29 cellular contexts compared by ENCODE assay signal in genomic region chr13:45496942-45497341, GRCh38.
"Had no signal": no experiment of that assay in that cellular context is flagged by ENCODE, and none has a peak within 500 bp of the region (broad histone marks: within the 10 kb centered on the region; RNA-seq: fewer than 3 reads in every experiment).

No MANE protein-coding gene starts in this region.

- DNase-seq: activated B cell treated with CpG ODN at 0.5 μM for 24 hours; activated CD4-positive, alpha-beta T cell treated with anti-CD3 and anti-CD28 coated beads for 36 hours; activated CD4-positive, alpha-beta T cell treated with anti-CD3 and anti-CD28 coated beads, Interleukin-2, amount 50 U/mL, for 4 hours; activated effector memory CD4-positive, alpha-beta T cell treated with anti-CD3 and anti-CD28 coated beads, Interleukin-2, amount 50 U/mL, for 16 hours; activated naive CD4-positive, alpha-beta T cell treated with anti-CD3 and anti-CD28 coated beads, Interleukin-2, amount 10 ng/mL, durations not matched to agents 7 days and 5 days; amniotic stem cell; caudate nucleus; endodermal cell; gastrocnemius medialis; glutamatergic neuron; hippocampal formation; left cardiac atrium; midbrain; naive thymus-derived CD8-positive, alpha-beta T cell; nucleus accumbens; pancreas; retina; stimulated activated CD4-positive, alpha-beta T cell treated with anti-CD3 and anti-CD28 coated beads, Interleukin-12 subunit alpha, Interleukin-12 subunit beta, amount 100 ng/mL, for 4 hours; stimulated activated CD4-positive, alpha-beta T cell treated with anti-CD3 and anti-CD28 coated beads, Interleukin-4, amount 100 ng/mL, for 24 hours; T-helper 2 cell; tibial artery; upper lobe of right lung had no signal

- H3K4me3 ChIP-seq: gastrocnemius medialis, pancreas, prostate gland, skin epidermis, suprapubic skin, tibial artery, upper lobe of right lung had no signal

- H3K27ac Mint-ChIP-seq: activated B cell treated with CpG ODN at 0.5 μM for 24 hours; activated CD4-positive, alpha-beta T cell treated with anti-CD3 and anti-CD28 coated beads for 36 hours; activated naive CD4-positive, alpha-beta T cell treated with anti-CD3 and anti-CD28 coated beads, Interleukin-2, amount 10 ng/mL, durations not matched to agents 7 days and 5 days; activated T-helper 1 cell treated with anti-CD3 and anti-CD28 coated beads, Interleukin-12 subunit alpha, Interleukin-12 subunit beta, Interleukin-2, Interleukin-4 antibody, amounts not matched to agents 30 ng/mL and 10 ng/mL and 1 ng/mL, durations not matched to agents 14 hours and 24 hours and 36 hours; endodermal cell; naive thymus-derived CD8-positive, alpha-beta T cell; stimulated activated effector memory CD8-positive, alpha-beta T cell treated with anti-CD3 and anti-CD28 coated beads, Interleukin-12 subunit alpha, Interleukin-12 subunit beta, amount 100 ng/mL, for 72 hours had no signal

- H3K9me3 Mint-ChIP-seq: activated B cell treated with CpG ODN at 0.5 μM for 24 hours; activated naive CD4-positive, alpha-beta T cell treated with anti-CD3 and anti-CD28 coated beads, Interleukin-2, amount 10 ng/mL, durations not matched to agents 7 days and 5 days; activated T-helper 1 cell treated with anti-CD3 and anti-CD28 coated beads, Interleukin-12 subunit alpha, Interleukin-12 subunit beta, Interleukin-2, Interleukin-4 antibody, amounts not matched to agents 30 ng/mL and 10 ng/mL and 1 ng/mL, durations not matched to agents 14 hours and 24 hours and 36 hours; naive thymus-derived CD8-positive, alpha-beta T cell; neural crest cell; stimulated activated effector memory CD8-positive, alpha-beta T cell treated with anti-CD3 and anti-CD28 coated beads, Interleukin-12 subunit alpha, Interleukin-12 subunit beta, amount 100 ng/mL, for 72 hours had no signal

- H3K4me1 Mint-ChIP-seq: activated B cell treated with CpG ODN at 0.5 μM for 24 hours, endodermal cell had no signal

- H3K27me3 ChIP-seq: gastrocnemius medialis, pancreas, suprapubic skin, tibial artery, upper lobe of right lung had no signal

- H3K27ac ChIP-seq: gastrocnemius medialis, pancreas, prostate gland, skin epidermis, suprapubic skin, tibial artery, upper lobe of right lung had no signal

- ATAC-seq: activated CD4-positive, alpha-beta T cell treated with anti-CD3 and anti-CD28 coated beads for 36 hours; gastrocnemius medialis; left cardiac atrium; naive thymus-derived CD8-positive, alpha-beta T cell; pancreas; sciatic nerve; stimulated activated effector memory CD8-positive, alpha-beta T cell treated with anti-CD3 and anti-CD28 coated beads, Interleukin-12 subunit alpha, Interleukin-12 subunit beta, amount 100 ng/mL, for 72 hours; upper lobe of right lung had no signal

- H3K9me3 ChIP-seq: gastrocnemius medialis, pancreas, prostate gland, suprapubic skin, tibial artery, upper lobe of right lung had no signal

- H3K4me3 Mint-ChIP-seq: activated B cell treated with CpG ODN at 0.5 μM for 24 hours; activated CD4-positive, alpha-beta T cell treated with anti-CD3 and anti-CD28 coated beads for 36 hours; activated naive CD4-positive, alpha-beta T cell treated with anti-CD3 and anti-CD28 coated beads, Interleukin-2, amount 10 ng/mL, durations not matched to agents 7 days and 5 days; activated T-helper 1 cell treated with anti-CD3 and anti-CD28 coated beads, Interleukin-12 subunit alpha, Interleukin-12 subunit beta, Interleukin-2, Interleukin-4 antibody, amounts not matched to agents 30 ng/mL and 10 ng/mL and 1 ng/mL, durations not matched to agents 14 hours and 24 hours and 36 hours; endodermal cell; naive thymus-derived CD8-positive, alpha-beta T cell; neural crest cell; stimulated activated effector memory CD8-positive, alpha-beta T cell treated with anti-CD3 and anti-CD28 coated beads, Interleukin-12 subunit alpha, Interleukin-12 subunit beta, amount 100 ng/mL, for 72 hours had no signal

- H3K27me3 Mint-ChIP-seq: activated B cell treated with CpG ODN at 0.5 μM for 24 hours; activated CD4-positive, alpha-beta T cell treated with anti-CD3 and anti-CD28 coated beads for 36 hours; activated naive CD4-positive, alpha-beta T cell treated with anti-CD3 and anti-CD28 coated beads, Interleukin-2, amount 10 ng/mL, durations not matched to agents 7 days and 5 days; naive thymus-derived CD8-positive, alpha-beta T cell had no signal

- H3K4me1 ChIP-seq: gastrocnemius medialis, suprapubic skin, upper lobe of right lung had no signal
